1 cellular context compared by ENCODE assay signal in the genomic region with DNA sequence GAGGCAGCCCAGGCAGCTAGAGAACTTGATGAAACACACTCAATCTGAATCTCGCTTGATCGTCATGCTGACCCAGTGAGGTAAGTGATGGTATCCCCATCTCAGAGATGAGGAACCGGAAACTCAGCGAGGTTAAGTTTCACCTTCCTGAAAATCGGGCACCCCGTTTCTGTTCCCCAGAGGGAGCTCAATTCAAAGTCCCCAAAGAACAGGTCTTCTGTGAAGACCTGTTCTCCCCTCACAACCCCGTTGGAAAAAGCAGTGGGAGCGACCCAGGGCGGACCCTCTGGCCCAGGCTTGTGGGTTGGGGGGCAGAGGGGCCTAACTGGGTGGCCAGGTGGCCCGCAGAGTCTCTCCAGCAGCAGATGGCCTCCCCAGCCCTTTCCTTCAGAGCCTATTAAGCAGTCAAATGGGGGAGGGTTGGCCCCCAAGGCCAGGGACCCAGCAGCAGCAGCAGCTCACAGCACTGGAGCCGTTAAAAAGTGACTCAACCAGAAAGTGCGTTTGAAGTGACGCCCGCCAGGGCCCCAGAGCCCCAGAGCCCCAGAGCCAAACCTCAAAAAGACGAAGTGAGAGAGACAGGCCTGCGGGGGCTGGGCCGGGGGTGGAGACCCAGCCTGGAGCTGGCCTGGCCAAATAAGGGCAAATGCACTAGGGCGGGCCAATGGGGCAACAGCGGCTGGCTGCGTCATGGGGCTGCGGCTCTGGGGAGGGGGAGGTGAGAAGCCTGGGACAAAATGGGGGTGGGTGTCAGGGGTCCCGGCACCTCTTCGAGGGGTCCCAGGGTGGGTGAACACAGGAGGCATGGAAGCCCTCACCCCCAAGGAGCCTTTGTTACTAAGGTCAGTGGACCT.
TF ChIP-seq lines count a peak whose summit lies in the region.

No MANE protein-coding gene starts in this region.

TF ChIP-seq in WTC11, 78 proteins besides CTCF, POLR2A, EP300 and RAD21 (continued from another document):
- TF ChIP-seq, protein P1, sequence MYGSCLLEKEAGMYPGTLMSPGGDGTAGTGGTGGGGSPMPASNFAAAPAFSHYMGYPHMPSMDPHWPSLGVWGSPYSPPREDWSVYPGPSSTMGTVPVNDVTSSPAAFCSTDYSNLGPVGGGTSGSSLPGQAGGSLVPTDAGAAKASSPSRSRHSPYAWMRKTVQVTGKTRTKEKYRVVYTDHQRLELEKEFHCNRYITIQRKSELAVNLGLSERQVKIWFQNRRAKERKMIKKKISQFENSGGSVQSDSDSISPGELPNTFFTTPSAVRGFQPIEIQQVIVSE (CRISPR knock-in tag; IDR thresholded peaks at IDR 0.05; ENCODE audit: borderline replicate concordance), result no peak
- TF ChIP-seq CREB1 (CRISPR knock-in tag; IDR thresholded peaks at IDR 0.05), result peak; percentile 50; the same call in 1 of the 2 replicates
